Comparison of ENCODE assay signal across 7 cellular contexts in the genomic region with DNA sequence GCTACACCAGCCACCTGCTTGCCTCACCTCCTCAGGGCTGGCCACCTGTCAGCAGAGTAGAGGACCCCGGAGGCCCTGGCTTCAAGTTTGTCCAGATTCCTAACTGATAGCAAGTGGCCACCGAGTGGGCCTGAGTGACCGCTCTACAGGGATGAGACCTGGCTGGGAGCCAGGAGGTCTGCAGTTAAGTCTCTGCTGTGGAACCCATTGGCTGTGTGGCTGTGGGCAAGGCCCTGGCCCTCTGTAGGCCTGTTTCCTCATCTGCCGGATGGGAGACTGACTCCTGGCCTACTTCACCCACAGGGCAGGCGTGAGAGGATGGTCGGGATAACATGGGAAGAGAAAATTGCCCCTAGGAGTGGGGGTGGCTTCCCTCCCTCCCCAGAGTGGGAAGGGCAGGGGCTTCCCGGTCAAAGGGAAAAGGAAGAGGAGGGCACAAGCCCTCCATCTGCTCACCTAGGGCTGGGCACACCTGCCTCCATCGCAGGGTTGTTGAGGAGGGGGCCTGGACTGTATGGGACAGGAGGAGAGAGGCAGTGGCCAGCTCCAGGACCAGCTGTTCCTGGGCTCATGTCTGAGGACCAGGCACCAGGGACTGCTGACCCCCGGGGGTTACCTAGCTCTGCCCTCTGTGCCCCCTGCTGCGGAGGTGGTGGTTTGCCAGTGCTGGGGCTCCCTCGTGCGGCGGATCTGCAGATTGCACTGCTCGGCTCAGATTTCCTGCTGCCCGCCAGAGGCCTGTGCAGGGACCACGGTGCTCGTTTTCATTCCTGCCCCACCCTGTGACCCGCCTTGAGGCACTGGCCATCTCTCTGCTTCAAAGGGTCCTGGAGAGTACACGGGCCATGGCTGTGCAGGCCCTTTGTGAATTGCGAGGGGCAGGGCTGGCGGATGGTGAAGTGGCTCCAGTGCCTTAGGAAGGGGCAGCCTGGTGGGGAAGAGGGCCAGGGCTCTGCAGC. TPM values are rescaled to one million over a fixed set of nuclear protein-coding genes. Genes with fewer than 3 reads are reported as not detected.
DNase-seq lines count a peak whose midpoint lies in the region; ATAC-seq, FAIRE-seq and TF ChIP-seq lines count a peak whose summit lies in the region.

No MANE protein-coding gene starts in this region.

- H3K4me3 ChIP-seq in GM12864 (ENCODE audit: low read depth, low read length) (no peak overlapping the region), kidney (ENCODE audit: low read length in 2 of 2) (no peak overlapping the region)

- no peak overlapping the region for H3K9ac ChIP-seq in kidney (ENCODE audit: low read length in 2 of 2)

- peak overlapping the region in 3 of 5 experiments; percentile 38 to 77 (median 58) for H3K27ac Mint-ChIP-seq in brain

- no peak overlapping the region for H3K4me3 Mint-ChIP-seq in brain

- no peak for ATAC-seq in GM18909 (IDR thresholded peaks at IDR 0.05; ENCODE audit: poor library complexity, unreplicated experiment)

- no peak for DNase-seq in GM12864 (ENCODE audit: low read depth)
- DNase-seq in NCI-H1092 (lab: John Stamatoyannopoulos, UW), result peak; percentile 60
- peak; percentile 87 for DNase-seq in kidney
- DNase-seq in stimulated activated CD4-positive, alpha-beta T cell treated with anti-CD3 and anti-CD28 coated beads, Interleukin-4, amount 100 ng/mL, for 24 hours, result peak; percentile 83

- no peaks in the 10 kb centered on the region for H3K27me3 Mint-ChIP-seq in brain

- TF ChIP-seq CTCF in GM12864 (IDR thresholded peaks at IDR 0.05; ENCODE audit: low read depth, low read length, missing control alignments), result peak; percentile 97
- TF ChIP-seq CTCF in VCaP (conservative IDR thresholded peaks at IDR 0.05), result peak; percentile 91
- peak; percentile 97 to 99 for TF ChIP-seq CTCF in brain (conservative IDR thresholded peaks at IDR 0.05)
- TF ChIP-seq CTCF in kidney (IDR thresholded peaks at IDR 0.05; ENCODE audit: borderline replicate concordance, extremely low read depth, insufficient read depth), result peak; percentile 92

- peaks cover 10% of the 10 kb centered on the region for H3K36me3 Mint-ChIP-seq in brain

- intact Hi-C loops in kidney (cut with DNase I), result no loop called here

- peaks cover 0 to 3% (median 0%) of the 10 kb centered on the region in 5 experiments for H3K9me3 Mint-ChIP-seq in brain

- no peaks in the 10 kb centered on the region for H3K9me3 ChIP-seq in kidney (ENCODE audit: control insufficient read depth in 1 of 2, low read length in 2 of 2)

- H3K27ac ChIP-seq in VCaP (peak overlapping the region; percentile 55), kidney (ENCODE audit: low read depth in 2 of 2, low read length in 2 of 2) (no peak overlapping the region)

- peaks cover 9% of the 10 kb centered on the region for H3K4me1 Mint-ChIP-seq in brain

- peaks cover 3 to 11% of the 10 kb centered on the region in 2 donors for H3K36me3 ChIP-seq in kidney (ENCODE audit: control insufficient read depth in 1 of 2, insufficient read depth in 2 of 2, low read length in 2 of 2)

- peaks cover 0 to 11% of the 10 kb centered on the region in 2 donors for H3K4me1 ChIP-seq in kidney (ENCODE audit: control insufficient read depth in 1 of 2, insufficient read depth in 1 of 2, low read depth in 1 of 2, low read length in 2 of 2)

- FAIRE-seq in kidney (lab: Jason Lieb, UNC), result no peak

RNA-seq across cellular contexts. Expression of a gene that starts 9.1 kb away (rescaled TPM):
- polyA plus RNA-seq in brain (ENCODE audit: insufficient read depth, low read depth, low replicate concordance), result 81.4 TPM
- total RNA-seq in kidney, result 66.6 TPM
- 108 TPM for polyA plus RNA-seq in kidney (ENCODE audit: insufficient read depth, low read depth, low replicate concordance)

RNA-seq across cellular contexts. Expression of a gene that starts 10.6 kb away (rescaled TPM):
- 118 TPM for polyA plus RNA-seq in brain (ENCODE audit: insufficient read depth, low read depth, low replicate concordance)
- 116 TPM for total RNA-seq in kidney
- polyA plus RNA-seq in kidney (ENCODE audit: insufficient read depth, low read depth, low replicate concordance), result 69.3 TPM

RNA-seq across cellular contexts. Expression of a gene that starts 48.6 kb away (rescaled TPM):
- polyA plus RNA-seq in brain (ENCODE audit: insufficient read depth, low read depth, low replicate concordance), result 2.8 TPM
- 0.38 TPM for total RNA-seq in kidney
- not detected for polyA plus RNA-seq in kidney (ENCODE audit: insufficient read depth, low read depth, low replicate concordance)
